In the genomic region with DNA sequence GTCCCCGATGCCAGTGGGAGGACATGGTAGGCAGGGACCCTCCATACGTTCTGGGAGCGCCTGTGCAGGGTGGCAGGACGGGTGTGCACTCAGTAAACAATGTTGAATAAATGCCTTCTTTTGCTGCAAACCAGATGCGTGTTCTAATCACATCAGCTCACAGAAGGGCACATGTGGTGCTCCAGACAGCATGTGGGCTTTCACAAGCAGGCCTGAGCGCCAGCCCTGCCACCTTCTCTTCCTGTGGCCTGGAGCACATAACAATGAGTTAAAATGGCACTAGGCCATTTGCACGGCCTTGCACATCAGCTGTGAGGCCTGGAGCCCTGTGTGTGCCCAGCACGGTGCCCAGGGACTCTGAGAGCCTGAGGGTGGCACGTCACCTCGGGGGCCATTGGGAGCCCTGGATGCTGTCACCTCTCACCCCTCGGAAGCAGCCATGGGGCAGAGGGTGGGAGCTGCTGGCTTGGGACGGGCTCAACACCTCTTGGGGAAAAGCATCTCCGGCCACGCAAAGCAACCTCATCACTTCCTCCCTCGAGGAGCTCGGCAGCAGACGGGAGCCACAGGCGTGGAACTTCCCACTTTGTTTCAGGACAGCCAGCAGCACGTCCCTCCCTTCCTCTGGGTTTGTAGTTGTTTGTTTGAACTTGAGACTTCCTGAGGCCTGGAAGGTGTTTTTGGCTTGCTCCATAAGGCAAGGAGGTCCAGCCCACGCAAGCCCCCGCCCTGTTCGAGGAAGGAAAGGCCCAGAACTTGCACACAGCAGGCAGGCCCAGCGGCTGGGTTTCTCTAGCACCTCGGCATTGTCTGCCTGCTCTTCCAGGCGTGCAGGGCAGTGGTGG, we compare ENCODE assay signal across 17 cellular contexts. TPM values are rescaled to one million over a fixed set of nuclear protein-coding genes. Genes with fewer than 3 reads are reported as not detected.
A peak's percentile ranks its signal among the peaks of the same experiment; 100 is the strongest.
DNase-seq lines count a peak whose midpoint lies in the region; ATAC-seq and TF ChIP-seq lines count a peak whose summit lies in the region.
"Had no signal": no experiment of that assay in that cellular context is flagged by ENCODE, and none has a peak within 500 bp of the region (broad histone marks: within the 10 kb centered on the region; RNA-seq: fewer than 3 reads in every experiment).

No MANE protein-coding gene starts in this region.

- H3K4me1 ChIP-seq in adrenal gland (replicated peaks in 1 of 2) = no peaks in the 10 kb centered on the region
- H3K4me1 ChIP-seq in right cardiac atrium (ENCODE audit: control insufficient read depth, insufficient read depth, low read length) = no peaks in the 10 kb centered on the region
- H3K4me1 ChIP-seq in sigmoid colon = no peaks in the 10 kb centered on the region
- H3K4me1 ChIP-seq: foreskin keratinocyte had no signal

- no peak for TF ChIP-seq CTCF in adrenal gland (IDR thresholded peaks at IDR 0.05)
- no peak for TF ChIP-seq CTCF in sigmoid colon (IDR thresholded peaks at IDR 0.05)

- intact Hi-C loops in adrenal gland (cut with DNase I) (no loop called here), right cardiac atrium (cut with DNase I) (no loop called here), sigmoid colon (cut with DNase I) (no loop called here)

- 48 to 72% (median 61%) methylated on average over 18 to 25 of the region's 25 CpGs for WGBS in adrenal gland, 4 donors
- 57% methylated on average over 25 of the region's 25 CpGs for WGBS in right cardiac atrium
- WGBS in sigmoid colon, 2 donors = 68 to 77% methylated on average over 25 of the region's 25 CpGs

- peak; percentile 65 for DNase-seq in Ammon's horn (ENCODE audit: low spot score)
- peak in 4 of 7 donors; percentile 34 to 72 (median 49) for DNase-seq in adrenal gland
- peak; percentile 63 to 85 (median 77) for DNase-seq in right cardiac atrium
- no peak for DNase-seq in sigmoid colon
- no peak for DNase-seq in NCI-H187 (lab: John Stamatoyannopoulos, UW)
- DNase-seq in effector CD4-positive, alpha-beta T cell = no peak
- DNase-seq: activated B cell treated with CpG ODN at 0.5 μM for 24 hours; activated CD8-positive, alpha-beta memory T cell treated with anti-CD3 and anti-CD28 coated beads for 24 hours; CD8-positive, alpha-beta memory T cell; foreskin keratinocyte; GM23248; mesendoderm; NCI-H187 treated with DMSO at 0.1 percent for 48 hours; NCI-H446 treated with DMSO at 0.1 percent for 48 hours; occipital lobe had no signal

- H3K36me3 ChIP-seq in adrenal gland (replicated peaks in 1 of 2) = no peaks in the 10 kb centered on the region
- no peaks in the 10 kb centered on the region for H3K36me3 ChIP-seq in sigmoid colon

- ATAC-seq in right cardiac atrium = peak; percentile 57 to 85
- ATAC-seq in GM21360 (IDR thresholded peaks at IDR 0.05; ENCODE audit: unreplicated experiment) = no peak
- no peak for ATAC-seq in HG02623 (IDR thresholded peaks at IDR 0.05; ENCODE audit: unreplicated experiment)
- ATAC-seq: foreskin keratinocyte had no signal

- H3K27ac ChIP-seq in adrenal gland (peak overlapping the region in 3 of 5 donors; percentile 17 to 81 (median 80)), right cardiac atrium (ENCODE audit: low read length) (peak overlapping the region; percentile 70), sigmoid colon (peak overlapping the region; percentile 14 to 65 (median 27))
- H3K27ac ChIP-seq: foreskin keratinocyte, GM23248 had no signal

- H3K4me3 ChIP-seq in adrenal gland (peak overlapping the region in 1 of 4 donors; percentile 32), right cardiac atrium (ENCODE audit: low read length) (peak overlapping the region; percentile 42), sigmoid colon (peak overlapping the region in 3 of 4 donors; percentile 19 to 26 (median 24))
- H3K4me3 ChIP-seq: GM23248 had no signal

- TF ChIP-seq POLR2A in adrenal gland (IDR thresholded peaks at IDR 0.05) (peak in 1 of 2 donors; percentile 27), sigmoid colon (IDR thresholded peaks at IDR 0.05) (no peak)

- TF ChIP-seq EP300 in sigmoid colon (IDR thresholded peaks at IDR 0.05) = no peak

- H3K9me3 ChIP-seq in adrenal gland (replicated peaks in 1 of 3) = no peaks in the 10 kb centered on the region
- H3K9me3 ChIP-seq in right cardiac atrium (ENCODE audit: control insufficient read depth, low read length) = no peaks in the 10 kb centered on the region
- H3K9me3 ChIP-seq in sigmoid colon = no peaks in the 10 kb centered on the region

- no peaks in the 10 kb centered on the region for H3K27me3 ChIP-seq in adrenal gland
- H3K27me3 ChIP-seq in right cardiac atrium (ENCODE audit: control insufficient read depth, insufficient read depth) = no peaks in the 10 kb centered on the region
- peaks cover 0 to 28% (median 0%) of the 10 kb centered on the region in 3 donors for H3K27me3 ChIP-seq in sigmoid colon
- H3K27me3 ChIP-seq: foreskin keratinocyte had no signal

RNA-seq across cellular contexts. Expression of gene MCF2L, which starts 9.8 kb away (rescaled TPM):
- total RNA-seq in adrenal gland (10 to 100 TPM in 6 of 8 donors, 1 to 10 TPM in 2; 8.1 to 24.9 (median 15.3) TPM), right cardiac atrium (10 to 100 TPM; 18.0 to 47.5 (median 27.4) TPM), sigmoid colon (10 to 100 TPM in 3 of 4 donors, 1 to 10 TPM in 1; 7.5 to 20.2 (median 13.0) TPM)
- polyA plus RNA-seq in adrenal gland (10 to 100 TPM in 2 of 3 donors, 1 to 10 TPM in 1; 7.6 to 49.0 (median 30.3) TPM), right cardiac atrium (33.2 TPM), sigmoid colon (10 to 100 TPM; 43.5 to 59.9 (median 51.1) TPM)
- total RNA-seq: foreskin keratinocyte, GM23248 had no signal
- polyA plus RNA-seq: GM23248 had no signal

Comparison
In these comparisons a context has a peak if more than half of its experiments do, and no peak if none do; other contexts are left out.
1. DNase-seq: peak in Ammon's horn (single experiment), adrenal gland (4 of 7) and right cardiac atrium (3 of 3); none in sigmoid colon (single experiment), NCI-H187 (0 of 2) and effector CD4-positive, alpha-beta T cell (single experiment).
2. H3K27ac ChIP-seq: peak in every context shown above with its lines; median percentile 80 in adrenal gland; 70 in right cardiac atrium; 27 in sigmoid colon.
3. ATAC-seq: peak in right cardiac atrium (2 of 2); none in GM21360 (single experiment) and HG02623 (single experiment).